Comparison of ENCODE assay signal across 9 cellular contexts in the genomic region with DNA sequence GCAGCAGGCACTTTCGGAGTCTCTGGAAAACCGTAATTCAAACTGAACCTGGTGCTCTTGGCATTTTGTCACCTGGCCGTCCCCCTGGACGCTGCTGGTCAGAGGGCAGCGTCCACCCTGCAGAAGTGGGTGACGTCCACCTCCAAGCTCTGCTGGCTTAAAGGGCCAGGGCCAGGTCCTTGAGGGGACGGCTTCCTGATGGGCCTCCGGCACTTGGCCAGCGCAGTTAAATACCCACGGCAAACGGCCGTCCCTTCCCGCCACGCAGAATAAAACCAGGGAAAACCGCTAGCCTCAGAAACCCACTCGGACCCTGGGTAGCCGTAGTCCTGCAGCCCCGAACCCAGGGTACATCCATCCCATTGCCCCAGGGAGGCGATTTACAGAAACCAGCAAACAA.
A peak's percentile ranks its signal among the peaks of the same experiment; 100 is the strongest.
DNase-seq lines count a peak whose midpoint lies in the region; ATAC-seq and TF ChIP-seq lines count a peak whose summit lies in the region.
"Had no signal": no experiment of that assay in that cellular context is flagged by ENCODE, and none has a peak within 500 bp of the region (broad histone marks: within the 10 kb centered on the region; RNA-seq: fewer than 3 reads in every experiment).

No MANE protein-coding gene starts in this region.

- peaks cover 49% of the 10 kb centered on the region for H3K4me1 ChIP-seq in CD8-positive, alpha-beta memory T cell (ENCODE audit: insufficient read depth, low read length)

- peak overlapping the region; percentile 97 to 100 (median 100) for H3K27ac Mint-ChIP-seq in CD8-positive, alpha-beta memory T cell
- peak overlapping the region; percentile 98 for H3K27ac Mint-ChIP-seq in activated B cell treated with CpG ODN at 0.5 μM for 24 hours
- H3K27ac Mint-ChIP-seq in stimulated activated effector memory CD8-positive, alpha-beta T cell treated with anti-CD3 and anti-CD28 coated beads, Interleukin-12 subunit alpha, Interleukin-12 subunit beta, amount 100 ng/mL, for 72 hours, result peak overlapping the region; percentile 100

- no peaks in the 10 kb centered on the region for H3K9me3 ChIP-seq in CD8-positive, alpha-beta memory T cell (ENCODE audit: low read length)
- H3K9me3 ChIP-seq: neutrophil had no signal

- peaks cover 0 to 3% (median 0%) of the 10 kb centered on the region in 5 donors for H3K9me3 Mint-ChIP-seq in CD8-positive, alpha-beta memory T cell
- H3K9me3 Mint-ChIP-seq in activated B cell treated with CpG ODN at 0.5 μM for 24 hours, result peaks cover 5% of the 10 kb centered on the region
- H3K9me3 Mint-ChIP-seq in stimulated activated effector memory CD8-positive, alpha-beta T cell treated with anti-CD3 and anti-CD28 coated beads, Interleukin-12 subunit alpha, Interleukin-12 subunit beta, amount 100 ng/mL, for 72 hours, result no peaks in the 10 kb centered on the region

- POLR2A ChIA-PET in CD8-positive, alpha-beta memory T cell (lab: Charles Lee), result interaction anchor here (1.3 kb wide), 1 partner anchor 19 kb away, joined by 4 read pairs; no protein-coding TSS in a partner anchor
- POLR2A ChIA-PET in activated B cell treated with CpG ODN at 0.5 μM for 24 hours (lab: Charles Lee), result interaction anchor here (0.6 to 1.1 kb wide), 3 partner anchors 18 to 143 kb away, joined by 3 to 6 read pairs (median 4); partner anchors contain the start of genes DNAAF5 and PRKAR1B

- peak overlapping the region; percentile 96 for H3K27ac ChIP-seq in CD8-positive, alpha-beta memory T cell (ENCODE audit: low read depth, low read length)
- H3K27ac ChIP-seq: neutrophil had no signal

- no peak for TF ChIP-seq CTCF in activated B cell treated with CpG ODN at 0.5 μM for 24 hours (IDR thresholded peaks at IDR 0.05)

- no peaks in the 10 kb centered on the region for H3K36me3 ChIP-seq in CD8-positive, alpha-beta memory T cell (ENCODE audit: insufficient read depth, low read length)
- H3K36me3 ChIP-seq: neutrophil had no signal

- no peaks in the 10 kb centered on the region for H3K27me3 Mint-ChIP-seq in CD8-positive, alpha-beta memory T cell
- no peaks in the 10 kb centered on the region for H3K27me3 Mint-ChIP-seq in activated B cell treated with CpG ODN at 0.5 μM for 24 hours

- peaks cover 44 to 58% (median 51%) of the 10 kb centered on the region in 3 donors for H3K4me1 Mint-ChIP-seq in CD8-positive, alpha-beta memory T cell
- H3K4me1 Mint-ChIP-seq in activated B cell treated with CpG ODN at 0.5 μM for 24 hours, result peaks cover 54% of the 10 kb centered on the region
- H3K4me1 Mint-ChIP-seq in stimulated activated effector memory CD8-positive, alpha-beta T cell treated with anti-CD3 and anti-CD28 coated beads, Interleukin-12 subunit alpha, Interleukin-12 subunit beta, amount 100 ng/mL, for 72 hours, result peaks cover 71% of the 10 kb centered on the region

- H3K27me3 ChIP-seq in CD8-positive, alpha-beta memory T cell (ENCODE audit: insufficient read depth, low read length, poor library complexity, severe bottlenecking), result no peaks in the 10 kb centered on the region

- H3K4me3 Mint-ChIP-seq in CD8-positive, alpha-beta memory T cell, result peak overlapping the region in 5 of 7 donors; percentile 69 to 76 (median 73)
- peak overlapping the region; percentile 73 for H3K4me3 Mint-ChIP-seq in activated B cell treated with CpG ODN at 0.5 μM for 24 hours
- peak overlapping the region; percentile 97 for H3K4me3 Mint-ChIP-seq in stimulated activated effector memory CD8-positive, alpha-beta T cell treated with anti-CD3 and anti-CD28 coated beads, Interleukin-12 subunit alpha, Interleukin-12 subunit beta, amount 100 ng/mL, for 72 hours

- DNase-seq in CD8-positive, alpha-beta memory T cell, result peak in 1 of 5 donors; percentile 47
- DNase-seq in activated B cell treated with CpG ODN at 0.5 μM for 24 hours (no peak), foreskin melanocyte (peak; percentile 7), HUDEP-2 (lab: John Stamatoyannopoulos, UW; ENCODE audit: unreplicated experiment in 76 of 76) (no peak)
- no peak for DNase-seq in stimulated activated effector memory CD8-positive, alpha-beta T cell treated with anti-CD3 and anti-CD28 coated beads, Interleukin-12 subunit alpha, Interleukin-12 subunit beta, amount 100 ng/mL, for 72 hours (ENCODE audit: low spot score in 2 of 2)
- DNase-seq: NCI-H2107 had no signal

- peaks cover 0 to 6% (median 0%) of the 10 kb centered on the region in 3 donors for H3K36me3 Mint-ChIP-seq in CD8-positive, alpha-beta memory T cell
- peaks cover 14% of the 10 kb centered on the region for H3K36me3 Mint-ChIP-seq in activated B cell treated with CpG ODN at 0.5 μM for 24 hours (ENCODE audit: low read depth)
- peaks cover 56% of the 10 kb centered on the region for H3K36me3 Mint-ChIP-seq in stimulated activated effector memory CD8-positive, alpha-beta T cell treated with anti-CD3 and anti-CD28 coated beads, Interleukin-12 subunit alpha, Interleukin-12 subunit beta, amount 100 ng/mL, for 72 hours

- CTCF ChIA-PET in CD8-positive, alpha-beta memory T cell (lab: Charles Lee), result no interaction called here
- CTCF ChIA-PET in activated B cell treated with CpG ODN at 0.5 μM for 24 hours (lab: Charles Lee), result no interaction called here

- intact Hi-C loops in activated B cell treated with CpG ODN at 0.5 μM for 24 hours (cut with micrococcal nuclease), result loop anchor here (1.0 to 10.0 kb wide), 7 partner anchors 8 to 544 kb away; partner anchors contain the start of gene GET4

- peak overlapping the region; percentile 47 for H3K4me3 ChIP-seq in CD8-positive, alpha-beta memory T cell (ENCODE audit: low read length)

- ATAC-seq in activated B cell treated with CpG ODN at 0.5 μM for 24 hours (ENCODE audit: low read depth), result no peak
- ATAC-seq in stimulated activated effector memory CD8-positive, alpha-beta T cell treated with anti-CD3 and anti-CD28 coated beads, Interleukin-12 subunit alpha, Interleukin-12 subunit beta, amount 100 ng/mL, for 72 hours, result no peak
- no peak for ATAC-seq in GM21423 (IDR thresholded peaks at IDR 0.05; ENCODE audit: unreplicated experiment)
- no peak for ATAC-seq in esophagus mucosa
